ENCODE assay signal across 20 cellular contexts in the genomic region with DNA sequence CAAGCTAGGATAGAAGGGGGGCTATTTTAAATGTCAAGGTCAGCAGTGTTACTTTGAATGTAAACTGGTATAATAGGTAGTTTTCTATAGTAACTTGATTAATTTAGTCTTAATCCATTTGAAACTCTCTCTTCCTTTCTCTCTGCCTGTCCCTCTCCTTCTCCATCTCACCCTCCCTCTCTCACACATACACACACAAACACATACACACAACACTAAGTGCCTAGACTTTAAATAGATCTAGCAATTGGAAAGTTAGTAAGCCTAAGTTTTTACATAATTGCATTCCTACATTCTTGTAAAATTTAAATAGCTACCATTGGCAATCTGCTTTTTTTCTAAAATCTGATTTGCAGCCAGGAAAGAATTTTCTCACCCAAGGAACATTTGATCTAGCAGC. TPM values are rescaled to one million over a fixed set of nuclear protein-coding genes. Genes with fewer than 3 reads are reported as not detected.
DNase-seq lines count a peak whose midpoint lies in the region; ATAC-seq, FAIRE-seq and TF ChIP-seq lines count a peak whose summit lies in the region.
"Had no signal": no experiment of that assay in that cellular context is flagged by ENCODE, and none has a peak within 500 bp of the region (broad histone marks: within the 10 kb centered on the region; RNA-seq: fewer than 3 reads in every experiment).

No MANE protein-coding gene starts in this region.

- no peak for ATAC-seq in HCT116
- no peak for ATAC-seq in HepG2
- no peak for ATAC-seq in GM19328 (IDR thresholded peaks at IDR 0.05; ENCODE audit: unreplicated experiment)
- no peak for ATAC-seq in GM21576 (IDR thresholded peaks at IDR 0.05; ENCODE audit: unreplicated experiment)

- DNase-seq in Caco-2 (no peak), HCT116 (ENCODE audit: low read depth, low spot score) (no peak), middle frontal gyrus (ENCODE audit: extremely low spot score, low spot score) (peak; percentile 20), HepG2 (ENCODE audit: low spot score) (no peak)
- DNase-seq: ACHN; BE2C; Calu3; CD4-positive, alpha-beta memory T cell; DND-41; GOT3; H7 had no signal

- no peak for FAIRE-seq in HepG2 (lab: Jason Lieb, UNC)
- FAIRE-seq: A204.1, G401.6, GM12891, GM19239 had no signal

- H3K27ac ChIP-seq in HCT116 (ENCODE audit: low read depth, low read length) (no peak overlapping the region), HepG2 (ENCODE audit: extremely low read length, insufficient read depth, low read length) (no peak overlapping the region)
- H3K27ac ChIP-seq: KMS-11 had no signal

- H3K36me3 Mint-ChIP-seq in Caco-2 (ENCODE audit: insufficient read depth, unreplicated experiment), result peaks cover 9% of the 10 kb centered on the region

- no peak overlapping the region for H3K27ac Mint-ChIP-seq in Caco-2 (ENCODE audit: unreplicated experiment)
- H3K27ac Mint-ChIP-seq: CD14-positive monocyte had no signal

- H3K36me3 ChIP-seq in Caco-2 (ENCODE audit: control insufficient read depth, insufficient read depth, low read length) (no peaks in the 10 kb centered on the region; the same call in 1 of the 2 replicates), HCT116 (ENCODE audit: control insufficient read depth in 1 of 2, insufficient read depth in 2 of 2, low read length in 2 of 2) (no peaks in the 10 kb centered on the region), HepG2 (replicated peaks in 1 of 2; ENCODE audit: control insufficient read depth in 1 of 2, insufficient read depth in 2 of 2, low read length in 2 of 2) (peaks cover 15 to 47% of the 10 kb centered on the region in 2 experiments)
- H3K36me3 ChIP-seq: BE2C had no signal

- H3K4me3 ChIP-seq in Caco-2 (ENCODE audit: low read depth, low read length), result no peak overlapping the region
- no peak overlapping the region for H3K4me3 ChIP-seq in HCT116 (replicated peaks in 1 of 2; ENCODE audit: low read depth in 1 of 2, low read length in 2 of 2)
- no peak overlapping the region for H3K4me3 ChIP-seq in HepG2 (replicated peaks in 1 of 3; ENCODE audit: insufficient read depth in 1 of 3, low read depth in 2 of 3, low read length in 3 of 3)

- no peaks in the 10 kb centered on the region for H3K27me3 Mint-ChIP-seq in Caco-2 (ENCODE audit: insufficient read depth, unreplicated experiment)
- H3K27me3 Mint-ChIP-seq: CD4-positive, alpha-beta memory T cell had no signal

- in situ Hi-C loops in HepG2 (cut with HindIII; ENCODE audit: extremely low pct_ligation_motif_present, low pct_unique_long_range_greater_than_20kb), result no loop called here

- H3K4me1 Mint-ChIP-seq in Caco-2 (ENCODE audit: low read depth, unreplicated experiment), result no peaks in the 10 kb centered on the region

- BruUV-seq in Caco-2 (replicated peaks; lab: Mats Ljungman, UMichigan), result TSS peak; percentile 19
- TSS peak; percentile 22 for BruUV-seq in HCT116 (replicated peaks; lab: Mats Ljungman, UMichigan)
- no TSS peak for BruUV-seq in HepG2 (replicated peaks; lab: Mats Ljungman, UMichigan)

- H3K4me1 ChIP-seq in Caco-2, result no peaks in the 10 kb centered on the region
- H3K4me1 ChIP-seq in HCT116 (ENCODE audit: control insufficient read depth in 1 of 2, insufficient read depth in 2 of 2, low read length in 2 of 2), result no peaks in the 10 kb centered on the region
- H3K4me1 ChIP-seq in HepG2 (ENCODE audit: insufficient read depth, low read length), result no peaks in the 10 kb centered on the region

- TF ChIP-seq CTCF in Caco-2 (IDR thresholded peaks at IDR 0.05; ENCODE audit: insufficient read depth in 1 of 2, low read depth in 1 of 2, low read length in 1 of 2, severe bottlenecking in 1 of 2, unreplicated experiment in 1 of 2), result no peak
- no peak for TF ChIP-seq CTCF in HCT116 (IDR thresholded peaks at IDR 0.05 in 2 of 3, conservative IDR thresholded peaks at IDR 0.05 in 1 of 3; ENCODE audit: borderline replicate concordance in 1 of 3, insufficient read depth in 1 of 3, low read depth in 2 of 3, low read length in 2 of 3)
- TF ChIP-seq CTCF in HepG2 (CRISPR knock-in tag; IDR thresholded peaks at IDR 0.05), result no peak

- H3K9me2 ChIP-seq in HCT116 (ENCODE audit: insufficient read depth), result no peaks in the 10 kb centered on the region

- TF ChIP-seq POLR2A in HCT116 (IDR thresholded peaks at IDR 0.05; ENCODE audit: borderline replicate concordance, extremely low read depth, insufficient read depth, insufficient read length) (no peak), HepG2 (IDR thresholded peaks at IDR 0.05; ENCODE audit: insufficient read depth in 1 of 2, low read depth in 2 of 2, low read length in 2 of 2) (no peak)

- no peak overlapping the region for H2AFZ ChIP-seq in HCT116 (ENCODE audit: low read depth, low read length, poor library complexity, severe bottlenecking)
- no peak overlapping the region for H2AFZ ChIP-seq in HepG2 (ENCODE audit: low read length)

- intact Hi-C loops in Caco-2 (cut with micrococcal nuclease; ENCODE audit: unreplicated experiment), result no loop called here
- intact Hi-C loops in HCT116 (cut with micrococcal nuclease), result no loop called here
- intact Hi-C loops in HepG2 (cut with micrococcal nuclease; ENCODE audit: unreplicated experiment), result no loop called here

- POLR2A ChIA-PET in Caco-2 (lab: Charles Lee) (no interaction called here), HCT116 (lab: Charles Lee) (no interaction called here), HepG2 (lab: Yijun Ruan, JAX) (no interaction called here)

- CTCF ChIA-PET in Caco-2 (lab: Charles Lee) (no interaction called here), HCT116 (lab: Charles Lee) (no interaction called here), HepG2 (lab: Yijun Ruan, JAX; ENCODE audit: low intra/inter-chr PET ratio, low total read pairs) (no interaction called here)

- H3K9ac ChIP-seq in HCT116 (ENCODE audit: low read length), result no peak overlapping the region
- H3K9ac ChIP-seq in HepG2 (ENCODE audit: insufficient read depth, low read depth, low read length), result no peak overlapping the region
- H3K9ac ChIP-seq: KMS-11 had no signal

- TF ChIP-seq RAD21 in HCT116 (IDR thresholded peaks at IDR 0.05; ENCODE audit: low read depth) (no peak), HepG2 (CRISPR knock-in tag; IDR thresholded peaks at IDR 0.05) (no peak)

- H3K9me3 ChIP-seq in Caco-2, result no peaks in the 10 kb centered on the region
- H3K9me3 ChIP-seq in HCT116 (ENCODE audit: control insufficient read depth in 1 of 2, insufficient read depth in 1 of 2, low read depth in 1 of 2, low read length in 2 of 2), result no peaks in the 10 kb centered on the region
- H3K9me3 ChIP-seq in HepG2 (ENCODE audit: low read length), result no peaks in the 10 kb centered on the region
- H3K9me3 ChIP-seq: BE2C had no signal

- H3K79me2 ChIP-seq in HCT116 (ENCODE audit: insufficient read depth, low read length) (no peaks in the 10 kb centered on the region), HepG2 (ENCODE audit: insufficient read depth, low read length) (no peaks in the 10 kb centered on the region)

- TF ChIP-seq EP300 in HepG2 (IDR thresholded peaks at IDR 0.05; ENCODE audit: low read depth in 2 of 2, low read length in 2 of 2), result no peak
- no peak for TF ChIP-seq EP300 in HepG2 (CRISPR knock-in tag; IDR thresholded peaks at IDR 0.05; ENCODE audit: borderline replicate concordance)

- no peaks in the 10 kb centered on the region for H4K20me1 ChIP-seq in HCT116 (ENCODE audit: insufficient read depth)
- H4K20me1 ChIP-seq in HepG2 (ENCODE audit: insufficient read depth, low read length), result no peaks in the 10 kb centered on the region

- no peak overlapping the region for H3K4me2 ChIP-seq in HCT116 (ENCODE audit: low read length)
- no peak overlapping the region for H3K4me2 ChIP-seq in HepG2 (ENCODE audit: low read depth, low read length)
- H3K4me2 ChIP-seq: KMS-11 had no signal

- no peak overlapping the region for H3K4me3 Mint-ChIP-seq in Caco-2 (ENCODE audit: unreplicated experiment)
- H3K4me3 Mint-ChIP-seq: CD14-positive monocyte; CD4-positive, alpha-beta memory T cell had no signal

- RAD21 ChIA-PET in HCT116 (lab: Charles Lee; ENCODE audit: low non-redundant PET in 1 of 2, low total read pairs in 2 of 2, uncharacterized antibody in 2 of 2, unreplicated experiment in 2 of 2), result no interaction called here

- H3K9me3 Mint-ChIP-seq in Caco-2 (ENCODE audit: unreplicated experiment), result no peaks in the 10 kb centered on the region
- H3K9me3 Mint-ChIP-seq: CD14-positive monocyte had no signal

- H3K27me3 ChIP-seq in Caco-2 (replicated peaks; ENCODE audit: control insufficient read depth, insufficient read depth, low read length) (no peaks in the 10 kb centered on the region), HCT116 (ENCODE audit: insufficient read depth, low read length) (no peaks in the 10 kb centered on the region), HepG2 (ENCODE audit: control insufficient read depth in 1 of 2, insufficient read depth in 2 of 2, low read length in 2 of 2) (no peaks in the 10 kb centered on the region)
- H3K27me3 ChIP-seq: BE2C had no signal

RNA-seq across cellular contexts. Expression of gene GFRA4, which starts 15.8 kb away (rescaled TPM):
- not detected in 2 replicates for total RNA-seq in Caco-2 (2022)
- not detected for total RNA-seq in HCT116 (2021; ENCODE audit: unreplicated experiment)
- not detected in 2 replicates for polyA plus RNA-seq in HCT116 (2012)
- total RNA-seq in HepG2 (2016; rRNA removed; fragmentation: Illumina TruSeq; extraction: Trizol), result not detected in 2 replicates
- total RNA-seq in HepG2 (2016; cell fraction: cytosol; rRNA removed; fragmentation: Illumina TruSeq; extraction: Trizol; ENCODE audit: low read depth), result not detected in 2 replicates
- total RNA-seq in HepG2 (2016; cell fraction: insoluble cytoplasmic fraction; rRNA removed; fragmentation: Illumina TruSeq; extraction: Trizol), result not detected in 2 replicates
- total RNA-seq in HepG2 (2016; cell fraction: membrane; rRNA removed; fragmentation: Illumina TruSeq; extraction: Trizol), result not detected in 2 replicates
- not detected in 2 replicates for total RNA-seq in HepG2 (2016; cell fraction: nucleus; rRNA removed; fragmentation: Illumina TruSeq; extraction: Trizol)
- polyA plus RNA-seq in HepG2 (2011; rRNA removed), result not detected in 2 replicates
- polyA plus RNA-seq in HepG2 (2011; cell fraction: cytosol; rRNA removed), result not detected in 2 replicates
- not detected in 2 replicates for polyA plus RNA-seq in HepG2 (2011; cell fraction: nucleus; rRNA removed)
- not detected in 2 replicates for polyA plus RNA-seq in HepG2 (2012)
- polyA plus RNA-seq in HepG2 (2016; cell fraction: cytosol; fragmentation: Illumina TruSeq; extraction: Trizol; ENCODE audit: low read depth), result not detected in 2 replicates
- polyA plus RNA-seq in HepG2 (2016; cell fraction: insoluble cytoplasmic fraction; fragmentation: Illumina TruSeq; extraction: Trizol; ENCODE audit: low read depth), result not detected in 2 replicates
- not detected in 2 replicates for polyA plus RNA-seq in HepG2 (2016; cell fraction: membrane; fragmentation: Illumina TruSeq; extraction: Trizol; ENCODE audit: low read depth)
- polyA plus RNA-seq in HepG2 (2016; cell fraction: nucleus; fragmentation: Illumina TruSeq; extraction: Trizol; ENCODE audit: insufficient read depth, low read depth), result not detected in 2 replicates
- not detected in 2 replicates for polyA minus RNA-seq in HepG2 (2011; rRNA and poly(A)+ RNA removed; ENCODE audit: low replicate concordance)
- not detected in 2 replicates for polyA minus RNA-seq in HepG2 (2011; cell fraction: cytosol; rRNA and poly(A)+ RNA removed)
- polyA minus RNA-seq in HepG2 (2011; cell fraction: nucleus; rRNA and poly(A)+ RNA removed), result not detected in 2 replicates
- total RNA-seq: Calu3; CD4-positive, alpha-beta memory T cell; H7; HT-29 had no signal
- polyA plus RNA-seq: CD14-positive monocyte; CD4-positive, alpha-beta memory T cell had no signal

RNA-seq across cellular contexts. Expression of gene ADAM33, which starts 34.4 kb away (rescaled TPM):
- total RNA-seq in Caco-2 (2022) (0.12 and 0.23 TPM in 2 replicates), HCT116 (2021; ENCODE audit: unreplicated experiment) (not detected), HepG2 (2016; rRNA removed; fragmentation: Illumina TruSeq; extraction: Trizol) (not detected in 2 replicates)
- polyA plus RNA-seq in HCT116 (2012), result not detected in 2 replicates
- total RNA-seq in HepG2 (2016; cell fraction: cytosol; rRNA removed; fragmentation: Illumina TruSeq; extraction: Trizol; ENCODE audit: low read depth), result not detected in 2 replicates
- not detected in 2 replicates for total RNA-seq in HepG2 (2016; cell fraction: insoluble cytoplasmic fraction; rRNA removed; fragmentation: Illumina TruSeq; extraction: Trizol)
- not detected in 2 replicates for total RNA-seq in HepG2 (2016; cell fraction: membrane; rRNA removed; fragmentation: Illumina TruSeq; extraction: Trizol)
- total RNA-seq in HepG2 (2016; cell fraction: nucleus; rRNA removed; fragmentation: Illumina TruSeq; extraction: Trizol), result not detected in 2 replicates
- not detected in 2 replicates for polyA plus RNA-seq in HepG2 (2011; rRNA removed)
- polyA plus RNA-seq in HepG2 (2011; cell fraction: cytosol; rRNA removed), result not detected in 2 replicates
- polyA plus RNA-seq in HepG2 (2011; cell fraction: nucleus; rRNA removed), result 0.03 TPM in 1 of 2 replicates, not detected in the other
- not detected in 2 replicates for polyA plus RNA-seq in HepG2 (2012)
- polyA plus RNA-seq in HepG2 (2016; cell fraction: cytosol; fragmentation: Illumina TruSeq; extraction: Trizol; ENCODE audit: low read depth), result not detected in 2 replicates
- not detected in 2 replicates for polyA plus RNA-seq in HepG2 (2016; cell fraction: insoluble cytoplasmic fraction; fragmentation: Illumina TruSeq; extraction: Trizol; ENCODE audit: low read depth)
- polyA plus RNA-seq in HepG2 (2016; cell fraction: membrane; fragmentation: Illumina TruSeq; extraction: Trizol; ENCODE audit: low read depth), result not detected in 2 replicates
- polyA plus RNA-seq in HepG2 (2016; cell fraction: nucleus; fragmentation: Illumina TruSeq; extraction: Trizol; ENCODE audit: insufficient read depth, low read depth), result not detected in 2 replicates
- not detected in 2 replicates for polyA minus RNA-seq in HepG2 (2011; rRNA and poly(A)+ RNA removed; ENCODE audit: low replicate concordance)
- polyA minus RNA-seq in HepG2 (2011; cell fraction: cytosol; rRNA and poly(A)+ RNA removed), result not detected in 2 replicates
- not detected in 2 replicates for polyA minus RNA-seq in HepG2 (2011; cell fraction: nucleus; rRNA and poly(A)+ RNA removed)
- total RNA-seq: Calu3; CD4-positive, alpha-beta memory T cell; HT-29 had no signal
- polyA plus RNA-seq: CD14-positive monocyte; CD4-positive, alpha-beta memory T cell had no signal
